ENCODE assay signal across 1 cellular context in genomic region chr12:54358945-54359761, GRCh38.
TF ChIP-seq lines count a peak whose summit lies in the region.

No MANE protein-coding gene starts in this region.

TF ChIP-seq in HepG2, 621 proteins besides CTCF, POLR2A, EP300 and RAD21 (continued from another document and continues in another):
- TF ChIP-seq SATB2 (CRISPR knock-in tag; IDR thresholded peaks at IDR 0.05) (no peak), ZNF788 (CRISPR knock-in tag; IDR thresholded peaks at IDR 0.05; ENCODE audit: borderline replicate concordance) (no peak), SIX4 (CRISPR knock-in tag; IDR thresholded peaks at IDR 0.05) (0 out of 2 replicates have a peak, but pooled peaks have one; percentile 44), SKI (IDR thresholded peaks at IDR 0.05; ENCODE audit: partially characterized antibody) (peak; percentile 34), BCL6 (CRISPR knock-in tag; IDR thresholded peaks at IDR 0.05) (no peak), POGZ (CRISPR knock-in tag; IDR thresholded peaks at IDR 0.05) (peak; percentile 68; the same call in 1 of the 2 replicates), U2AF1 (optimal IDR thresholded peaks at IDR 0.05; ENCODE audit: low read depth, low read length) (no peak), ZNF768 (CRISPR knock-in tag; IDR thresholded peaks at IDR 0.05) (no peak), AHR (CRISPR knock-in tag; IDR thresholded peaks at IDR 0.05) (no peak), KDM4B (CRISPR knock-in tag; IDR thresholded peaks at IDR 0.05) (peak; percentile 35; the same call in 1 of the 2 replicates), HOXD1 (CRISPR knock-in tag; IDR thresholded peaks at IDR 0.05) (peak; percentile 52; the same call in 1 of the 2 replicates), ZNF747 (CRISPR knock-in tag; IDR thresholded peaks at IDR 0.05; ENCODE audit: borderline replicate concordance) (0 out of 2 replicates have a peak, but pooled peaks have one; percentile 19), PHF5A (CRISPR knock-in tag; IDR thresholded peaks at IDR 0.05; ENCODE audit: low read depth, unreplicated experiment) (peak; percentile 47), ZNF737 (CRISPR knock-in tag; IDR thresholded peaks at IDR 0.05; ENCODE audit: borderline replicate concordance) (0 out of 2 replicates have a peak, but pooled peaks have one; percentile 30), ZMYM4 (CRISPR knock-in tag; IDR thresholded peaks at IDR 0.05) (peak; percentile 73; the same call in 1 of the 2 replicates), ZNF550 (CRISPR knock-in tag; IDR thresholded peaks at IDR 0.05; ENCODE audit: borderline replicate concordance) (no peak), ZNF589 (CRISPR knock-in tag; conservative IDR thresholded peaks at IDR 0.05) (0 out of 2 replicates have a peak, but pooled peaks have one; percentile 33), ZNF574 (CRISPR knock-in tag; IDR thresholded peaks at IDR 0.05) (peak; percentile 22; the same call in 1 of the 2 replicates), ZNF234 (CRISPR knock-in tag; conservative IDR thresholded peaks at IDR 0.05) (no peak), ZSCAN21 (CRISPR knock-in tag; IDR thresholded peaks at IDR 0.05; ENCODE audit: borderline replicate concordance) (no peak), YEATS4 (CRISPR knock-in tag; IDR thresholded peaks at IDR 0.05; ENCODE audit: borderline replicate concordance) (peak; percentile 74), ZMAT3 (CRISPR knock-in tag; conservative IDR thresholded peaks at IDR 0.05) (peak; percentile 65; the same call in 1 of the 2 replicates), NFIB (CRISPR knock-in tag; IDR thresholded peaks at IDR 0.05; ENCODE audit: borderline replicate concordance) (no peak), XRCC5 (optimal IDR thresholded peaks at IDR 0.05; ENCODE audit: low read length) (peak; percentile 32), SP2 (CRISPR knock-in tag; IDR thresholded peaks at IDR 0.05) (peak; percentile 85), ZNF263 (CRISPR knock-in tag; IDR thresholded peaks at IDR 0.05) (0 out of 2 replicates have a peak, but pooled peaks have one; percentile 12), RBFOX2 (IDR thresholded peaks at IDR 0.05; ENCODE audit: low read depth, low read length) (no peak), ZNF780A (CRISPR knock-in tag; IDR thresholded peaks at IDR 0.05) (no peak), PATZ1 (CRISPR knock-in tag; IDR thresholded peaks at IDR 0.05) (peak; percentile 94), ZNF10 (CRISPR knock-in tag; IDR thresholded peaks at IDR 0.05; ENCODE audit: borderline replicate concordance, low read depth) (no peak), ZNF282 (IDR thresholded peaks at IDR 0.05; ENCODE audit: partially characterized antibody) (no peak), ATF7-NPFF (CRISPR knock-in tag; IDR thresholded peaks at IDR 0.05; ENCODE audit: low read depth) (no peak), ZNF75D (CRISPR knock-in tag; IDR thresholded peaks at IDR 0.05; ENCODE audit: borderline replicate concordance) (0 out of 2 replicates have a peak, but pooled peaks have one; percentile 61), KLF6 (CRISPR knock-in tag; IDR thresholded peaks at IDR 0.05) (peak; percentile 83), POGK (CRISPR knock-in tag; conservative IDR thresholded peaks at IDR 0.05) (0 out of 2 replicates have a peak, but pooled peaks have one; percentile 16), MYPOP (CRISPR knock-in tag; IDR thresholded peaks at IDR 0.05) (0 out of 2 replicates have a peak, but pooled peaks have one; percentile 17), HCFC1 (IDR thresholded peaks at IDR 0.05; ENCODE audit: low read depth, low read length) (0 out of 2 replicates have a peak, but pooled peaks have one; percentile 2), ZBTB38 (CRISPR knock-in tag; IDR thresholded peaks at IDR 0.05) (0 out of 2 replicates have a peak, but pooled peaks have one; percentile 13), SNAPC2 (CRISPR knock-in tag; IDR thresholded peaks at IDR 0.05) (no peak; the same call in 1 of the 2 replicates), HOXA7 (CRISPR knock-in tag; IDR thresholded peaks at IDR 0.05) (no peak)
- TF ChIP-seq, protein P1, sequence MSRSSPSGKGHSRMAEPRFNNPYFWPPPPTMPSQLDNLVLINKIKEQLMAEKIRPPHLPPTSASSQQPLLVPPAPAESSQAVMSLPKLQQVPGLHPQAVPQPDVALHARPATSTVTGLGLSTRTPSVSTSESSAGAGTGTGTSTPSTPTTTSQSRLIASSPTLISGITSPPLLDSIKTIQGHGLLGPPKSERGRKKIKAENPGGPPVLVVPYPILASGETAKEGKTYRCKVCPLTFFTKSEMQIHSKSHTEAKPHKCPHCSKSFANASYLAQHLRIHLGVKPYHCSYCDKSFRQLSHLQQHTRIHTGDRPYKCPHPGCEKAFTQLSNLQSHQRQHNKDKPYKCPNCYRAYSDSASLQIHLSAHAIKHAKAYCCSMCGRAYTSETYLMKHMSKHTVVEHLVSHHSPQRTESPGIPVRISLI (CRISPR knock-in tag; IDR thresholded peaks at IDR 0.05; ENCODE audit: borderline replicate concordance): peak; percentile 77
- TF ChIP-seq, protein P2, sequence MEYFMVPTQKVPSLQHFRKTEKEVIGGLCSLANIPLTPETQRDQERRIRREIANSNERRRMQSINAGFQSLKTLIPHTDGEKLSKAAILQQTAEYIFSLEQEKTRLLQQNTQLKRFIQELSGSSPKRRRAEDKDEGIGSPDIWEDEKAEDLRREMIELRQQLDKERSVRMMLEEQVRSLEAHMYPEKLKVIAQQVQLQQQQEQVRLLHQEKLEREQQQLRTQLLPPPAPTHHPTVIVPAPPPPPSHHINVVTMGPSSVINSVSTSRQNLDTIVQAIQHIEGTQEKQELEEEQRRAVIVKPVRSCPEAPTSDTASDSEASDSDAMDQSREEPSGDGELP (IDR thresholded peaks at IDR 0.05; ENCODE audit: borderline replicate concordance, low read depth): peak; percentile 61; the same call in 1 of the 2 replicates
- TF ChIP-seq, protein P3, sequence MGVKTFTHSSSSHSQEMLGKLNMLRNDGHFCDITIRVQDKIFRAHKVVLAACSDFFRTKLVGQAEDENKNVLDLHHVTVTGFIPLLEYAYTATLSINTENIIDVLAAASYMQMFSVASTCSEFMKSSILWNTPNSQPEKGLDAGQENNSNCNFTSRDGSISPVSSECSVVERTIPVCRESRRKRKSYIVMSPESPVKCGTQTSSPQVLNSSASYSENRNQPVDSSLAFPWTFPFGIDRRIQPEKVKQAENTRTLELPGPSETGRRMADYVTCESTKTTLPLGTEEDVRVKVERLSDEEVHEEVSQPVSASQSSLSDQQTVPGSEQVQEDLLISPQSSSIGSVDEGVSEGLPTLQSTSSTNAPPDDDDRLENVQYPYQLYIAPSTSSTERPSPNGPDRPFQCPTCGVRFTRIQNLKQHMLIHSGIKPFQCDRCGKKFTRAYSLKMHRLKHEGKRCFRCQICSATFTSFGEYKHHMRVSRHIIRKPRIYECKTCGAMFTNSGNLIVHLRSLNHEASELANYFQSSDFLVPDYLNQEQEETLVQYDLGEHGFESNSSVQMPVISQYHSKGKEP (CRISPR knock-in tag; IDR thresholded peaks at IDR 0.05): no peak
- TF ChIP-seq, protein P4, sequence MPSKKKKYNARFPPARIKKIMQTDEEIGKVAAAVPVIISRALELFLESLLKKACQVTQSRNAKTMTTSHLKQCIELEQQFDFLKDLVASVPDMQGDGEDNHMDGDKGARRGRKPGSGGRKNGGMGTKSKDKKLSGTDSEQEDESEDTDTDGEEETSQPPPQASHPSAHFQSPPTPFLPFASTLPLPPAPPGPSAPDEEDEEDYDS (CRISPR knock-in tag; IDR thresholded peaks at IDR 0.05): peak; percentile 55
- TF ChIP-seq, protein P5, sequence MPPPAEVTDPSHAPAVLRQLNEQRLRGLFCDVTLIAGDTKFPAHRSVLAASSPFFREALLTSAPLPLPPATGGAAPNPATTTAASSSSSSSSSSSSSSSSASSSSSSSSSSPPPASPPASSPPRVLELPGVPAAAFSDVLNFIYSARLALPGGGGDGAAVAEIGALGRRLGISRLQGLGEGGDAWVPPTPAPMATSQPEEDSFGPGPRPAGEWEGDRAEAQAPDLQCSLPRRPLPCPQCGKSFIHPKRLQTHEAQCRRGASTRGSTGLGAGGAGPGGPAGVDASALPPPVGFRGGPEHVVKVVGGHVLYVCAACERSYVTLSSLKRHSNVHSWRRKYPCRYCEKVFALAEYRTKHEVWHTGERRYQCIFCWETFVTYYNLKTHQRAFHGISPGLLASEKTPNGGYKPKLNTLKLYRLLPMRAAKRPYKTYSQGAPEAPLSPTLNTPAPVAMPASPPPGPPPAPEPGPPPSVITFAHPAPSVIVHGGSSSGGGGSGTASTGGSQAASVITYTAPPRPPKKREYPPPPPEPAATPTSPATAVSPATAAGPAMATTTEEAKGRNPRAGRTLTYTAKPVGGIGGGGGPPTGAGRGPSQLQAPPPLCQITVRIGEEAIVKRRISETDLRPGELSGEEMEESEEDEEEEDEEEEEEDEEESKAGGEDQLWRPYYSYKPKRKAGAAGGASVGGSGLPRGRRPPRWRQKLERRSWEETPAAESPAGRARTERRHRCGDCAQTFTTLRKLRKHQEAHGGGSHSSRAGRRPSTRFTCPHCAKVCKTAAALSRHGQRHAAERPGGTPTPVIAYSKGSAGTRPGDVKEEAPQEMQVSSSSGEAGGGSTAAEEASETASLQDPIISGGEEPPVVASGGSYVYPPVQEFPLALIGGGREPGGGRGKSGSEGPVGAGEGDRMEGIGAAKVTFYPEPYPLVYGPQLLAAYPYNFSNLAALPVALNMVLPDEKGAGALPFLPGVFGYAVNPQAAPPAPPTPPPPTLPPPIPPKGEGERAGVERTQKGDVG (CRISPR knock-in tag; IDR thresholded peaks at IDR 0.05; ENCODE audit: borderline replicate concordance): no peak
